2 cellular contexts compared by ENCODE assay signal in genomic region chr6:129709909-129710721, GRCh38.
TF ChIP-seq lines count a peak whose summit lies in the region.

ARHGAP18 (minus strand) TSS chr6:129710177; CDS start chr6:129710136, 41 bp downstream.

TF ChIP-seq in IMR-90, 13 proteins besides CTCF, POLR2A, EP300 and RAD21:
- TF ChIP-seq SMC3 (IDR thresholded peaks at IDR 0.05; ENCODE audit: low read depth, low read length) (no peak), MAZ (IDR thresholded peaks at IDR 0.05; ENCODE audit: borderline replicate concordance, low read depth, low read length) (peak; percentile 80; the same call in 1 of the 2 replicates), BHLHE40 (IDR thresholded peaks at IDR 0.05; ENCODE audit: low read depth, low read length) (no peak), MXI1 (IDR thresholded peaks at IDR 0.05; ENCODE audit: borderline replicate concordance, low read depth, low read length) (peak; percentile 75), CEBPB (IDR thresholded peaks at IDR 0.05; ENCODE audit: low read depth, low read length) (no peak), RFX5 (IDR thresholded peaks at IDR 0.05; ENCODE audit: low read depth, low read length) (no peak), MAFK (IDR thresholded peaks at IDR 0.05; ENCODE audit: low read depth, low read length) (no peak), RCOR1 (IDR thresholded peaks at IDR 0.05; ENCODE audit: insufficient replicate concordance, low read length) (no peak), USF2 (IDR thresholded peaks at IDR 0.05; ENCODE audit: low read depth, low read length) (no peak), CHD1 (IDR thresholded peaks at IDR 0.05; ENCODE audit: low read depth, low read length) (no peak), FOS (IDR thresholded peaks at IDR 0.05; ENCODE audit: low read depth, low read length) (no peak), ELK1 (IDR thresholded peaks at IDR 0.05; ENCODE audit: borderline replicate concordance, low read depth, low read length) (no peak), NFE2L2 (IDR thresholded peaks at IDR 0.05; ENCODE audit: low read depth, low read length) (no peak)
TF ChIP-seq in IMR-90: peak in this region for 2.

TF ChIP-seq in SK-N-SH, 30 proteins besides CTCF, POLR2A, EP300 and RAD21:
- TF ChIP-seq REST (IDR thresholded peaks at IDR 0.05; ENCODE audit: low read depth, low read length) (0 out of 2 replicates have a peak, but pooled peaks have one; percentile 58), MEF2A (IDR thresholded peaks at IDR 0.05; ENCODE audit: borderline replicate concordance, low read depth) (no peak), NRF1 (IDR thresholded peaks at IDR 0.05; ENCODE audit: low read depth, low read length) (no peak), CHD2 (IDR thresholded peaks at IDR 0.05; ENCODE audit: low read length, partially characterized antibody) (no peak), FOSL2 (IDR thresholded peaks at IDR 0.05; ENCODE audit: borderline replicate concordance, low read depth) (no peak), SMC3 (IDR thresholded peaks at IDR 0.05; ENCODE audit: low read depth, low read length) (no peak), GABPA (IDR thresholded peaks at IDR 0.05; ENCODE audit: low read depth) (no peak), FOXJ3 (CRISPR knock-in tag; IDR thresholded peaks at IDR 0.05) (no peak), FOXM1 (IDR thresholded peaks at IDR 0.05; ENCODE audit: low read depth) (no peak), POLR2AphosphoS5 (IDR thresholded peaks at IDR 0.05; ENCODE audit: low read depth, low read length) (peak; percentile 94), MXI1 (IDR thresholded peaks at IDR 0.05; ENCODE audit: low read depth, low read length) (peak; percentile 26; the same call in 1 of the 2 replicates), ELF1 (IDR thresholded peaks at IDR 0.05) (no peak), USF2 (IDR thresholded peaks at IDR 0.05; ENCODE audit: borderline replicate concordance, low read depth, low read length) (no peak), GATA2 (CRISPR knock-in tag; IDR thresholded peaks at IDR 0.05) (no peak), ZBTB33 (IDR thresholded peaks at IDR 0.05; ENCODE audit: borderline replicate concordance, low read depth) (0 out of 2 replicates have a peak, but pooled peaks have one; percentile 11), EZH2phosphoT487 (IDR thresholded peaks at IDR 0.05; ENCODE audit: borderline replicate concordance, low read depth) (no peak), RXRA (IDR thresholded peaks at IDR 0.05; ENCODE audit: borderline replicate concordance, low read depth) (no peak), NFIC (IDR thresholded peaks at IDR 0.05; ENCODE audit: borderline replicate concordance) (peak; percentile 23; the same call in 1 of the 2 replicates), TAF1 (IDR thresholded peaks at IDR 0.05; ENCODE audit: borderline replicate concordance, low read depth, low read length) (peak; percentile 93), SIN3A (IDR thresholded peaks at IDR 0.05; ENCODE audit: borderline replicate concordance, low read depth, low read length) (peak; percentile 50; the same call in 1 of the 2 replicates), JUND (IDR thresholded peaks at IDR 0.05) (no peak), MAX (IDR thresholded peaks at IDR 0.05; ENCODE audit: low read depth) (peak; percentile 74), RCOR1 (IDR thresholded peaks at IDR 0.05; ENCODE audit: low read length) (no peak), RFX5 (IDR thresholded peaks at IDR 0.05; ENCODE audit: low read length) (0 out of 2 replicates have a peak, but pooled peaks have one; percentile 11), IRF3 (IDR thresholded peaks at IDR 0.05; ENCODE audit: low read depth, low read length) (no peak), YY1 (IDR thresholded peaks at IDR 0.05; ENCODE audit: low read depth) (no peak), TEAD4 (IDR thresholded peaks at IDR 0.05; ENCODE audit: borderline replicate concordance, insufficient read depth) (no peak), TCF12 (IDR thresholded peaks at IDR 0.05) (peak; percentile 28; the same call in 1 of the 2 replicates)
- TF ChIP-seq, protein P1, sequence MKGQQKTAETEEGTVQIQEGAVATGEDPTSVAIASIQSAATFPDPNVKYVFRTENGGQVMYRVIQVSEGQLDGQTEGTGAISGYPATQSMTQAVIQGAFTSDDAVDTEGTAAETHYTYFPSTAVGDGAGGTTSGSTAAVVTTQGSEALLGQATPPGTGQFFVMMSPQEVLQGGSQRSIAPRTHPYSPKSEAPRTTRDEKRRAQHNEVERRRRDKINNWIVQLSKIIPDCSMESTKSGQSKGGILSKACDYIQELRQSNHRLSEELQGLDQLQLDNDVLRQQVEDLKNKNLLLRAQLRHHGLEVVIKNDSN (IDR thresholded peaks at IDR 0.05; ENCODE audit: borderline replicate concordance, low read depth): no peak
- TF ChIP-seq, protein P2, sequence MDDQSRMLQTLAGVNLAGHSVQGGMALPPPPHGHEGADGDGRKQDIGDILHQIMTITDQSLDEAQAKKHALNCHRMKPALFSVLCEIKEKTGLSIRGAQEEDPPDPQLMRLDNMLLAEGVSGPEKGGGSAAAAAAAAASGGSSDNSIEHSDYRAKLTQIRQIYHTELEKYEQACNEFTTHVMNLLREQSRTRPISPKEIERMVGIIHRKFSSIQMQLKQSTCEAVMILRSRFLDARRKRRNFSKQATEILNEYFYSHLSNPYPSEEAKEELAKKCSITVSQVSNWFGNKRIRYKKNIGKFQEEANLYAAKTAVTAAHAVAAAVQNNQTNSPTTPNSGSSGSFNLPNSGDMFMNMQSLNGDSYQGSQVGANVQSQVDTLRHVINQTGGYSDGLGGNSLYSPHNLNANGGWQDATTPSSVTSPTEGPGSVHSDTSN (IDR thresholded peaks at IDR 0.05): peak; percentile 53
TF ChIP-seq in SK-N-SH: peak in this region for 11.
